ENCODE assay signal across 8 cellular contexts in genomic region chr7:35185908-35186731, GRCh38.
DNase-seq lines count a peak whose midpoint lies in the region; TF ChIP-seq lines count a peak whose summit lies in the region.

No MANE protein-coding gene starts in this region.

- no peaks in the 10 kb centered on the region for H3K27me3 ChIP-seq in PC-9 (ENCODE audit: insufficient read depth, low read depth)
- H3K27me3 ChIP-seq in stomach = peaks cover 0 to 24% (median 20%) of the 10 kb centered on the region in 3 donors

- no peaks in the 10 kb centered on the region for H3K9me2 ChIP-seq in PC-9 (ENCODE audit: insufficient read depth)

- peak overlapping the region; percentile 38 for H3K4me2 ChIP-seq in PC-9

- no peak for TF ChIP-seq EP300 in stomach (IDR thresholded peaks at IDR 0.05)

- intact Hi-C loops in PC-9 (cut with micrococcal nuclease; ENCODE audit: unreplicated experiment) (loop anchor here (2.0 to 5.0 kb wide), 2 partner anchors 113 to 336 kb away; no protein-coding TSS in a partner anchor), stomach (cut with DNase I; ENCODE audit: low total_unique reads) (no loop called here)

- no peak overlapping the region; the same call in 1 of the 2 replicates for H3K4me3 ChIP-seq in PC-9
- peak overlapping the region; percentile 65 to 67 for H3K4me3 ChIP-seq in cardiac fibroblast (replicated peaks in 1 of 2; ENCODE audit: low read depth in 2 of 2, low read length in 2 of 2)
- peak overlapping the region; percentile 35 to 54 (median 46) for H3K4me3 ChIP-seq in stomach

- CTCF ChIA-PET in PC-9 (lab: Charles Lee) = interaction anchor here (0.9 kb wide), 1 partner anchor 334 kb away, joined by 3 read pairs; no protein-coding TSS in a partner anchor

- DNase-seq in stimulated activated CD4-positive, alpha-beta T cell treated with anti-CD3 and anti-CD28 coated beads, Interleukin-1b, Interleukin-23, amount 100 ng/mL, for 48 hours = peak; percentile 6
- DNase-seq in stimulated activated CD4-positive, alpha-beta T cell treated with anti-CD3 and anti-CD28 coated beads, Interleukin-4, amount 100 ng/mL, for 24 hours = no peak
- DNase-seq in PC-9 = peak in 1 of 2 experiments; percentile 25
- DNase-seq in cardiac fibroblast (ENCODE audit: low read depth in 2 of 2) = peak; percentile 76 to 77
- peak; percentile 81 for DNase-seq in kidney tubule cell (ENCODE audit: low spot score)
- no peak for DNase-seq in stomach
- no peak for DNase-seq in DMS153 treated with DMSO at 0.1 percent for 48 hours (lab: John Stamatoyannopoulos, UW; ENCODE audit: unreplicated experiment)
- DNase-seq in effector CD8-positive, alpha-beta T cell (lab: John Stamatoyannopoulos, UW) = no peak

- H4K20me1 ChIP-seq in PC-9 (ENCODE audit: insufficient read depth) = no peaks in the 10 kb centered on the region

- POLR2A ChIA-PET in PC-9 (lab: Charles Lee; ENCODE audit: unreplicated experiment) = no interaction called here

- H3K9me3 ChIP-seq in PC-9 (ENCODE audit: insufficient read depth, low read depth) (no peaks in the 10 kb centered on the region), stomach (no peaks in the 10 kb centered on the region)

- TF ChIP-seq CTCF in PC-9 (conservative IDR thresholded peaks at IDR 0.05) = no peak
- TF ChIP-seq CTCF in cardiac fibroblast (IDR thresholded peaks at IDR 0.05; ENCODE audit: low read depth, low read length) = no peak
- no peak for TF ChIP-seq CTCF in stomach (IDR thresholded peaks at IDR 0.05)

- H3K36me3 ChIP-seq in PC-9 (ENCODE audit: low read depth) (no peaks in the 10 kb centered on the region), stomach (no peaks in the 10 kb centered on the region)

- H3K27ac ChIP-seq in PC-9 (no peak overlapping the region), stomach (no peak overlapping the region)

- TF ChIP-seq POLR2A in stomach (IDR thresholded peaks at IDR 0.05) = no peak

- no peaks in the 10 kb centered on the region for H3F3A ChIP-seq in PC-9 (ENCODE audit: insufficient read depth, low read depth)

- H3K4me1 ChIP-seq in PC-9 (replicated peaks; ENCODE audit: insufficient read depth) (no peaks in the 10 kb centered on the region), stomach (peaks cover 13 to 17% (median 17%) of the 10 kb centered on the region in 4 donors)

- no peak overlapping the region for H2AFZ ChIP-seq in PC-9

- no peaks in the 10 kb centered on the region for H3K79me2 ChIP-seq in PC-9 (ENCODE audit: low read depth)

- WGBS in stomach, 5 donors = 1 to 2% (median 2%) methylated on average over 26 to 67 of the region's 67 CpGs

- no TSS peak for BruUV-seq in PC-9 (replicated peaks; lab: Mats Ljungman, UMichigan)

Comparison
In these comparisons a context has a peak if more than half of its experiments do, and no peak if none do; other contexts are left out.
1. DNase-seq: peak in stimulated activated CD4-positive, alpha-beta T cell treated with anti-CD3 and anti-CD28 coated beads, Interleukin-1b, Interleukin-23, amount 100 ng/mL, for 48 hours (single experiment), cardiac fibroblast (2 of 2) and kidney tubule cell (single experiment); none in stimulated activated CD4-positive, alpha-beta T cell treated with anti-CD3 and anti-CD28 coated beads, Interleukin-4, amount 100 ng/mL, for 24 hours (single experiment), stomach (single experiment), DMS153 treated with DMSO at 0.1 percent for 48 hours (single experiment) and effector CD8-positive, alpha-beta T cell (single experiment).